ENCODE assay signal across 8 cellular contexts in the genomic region with DNA sequence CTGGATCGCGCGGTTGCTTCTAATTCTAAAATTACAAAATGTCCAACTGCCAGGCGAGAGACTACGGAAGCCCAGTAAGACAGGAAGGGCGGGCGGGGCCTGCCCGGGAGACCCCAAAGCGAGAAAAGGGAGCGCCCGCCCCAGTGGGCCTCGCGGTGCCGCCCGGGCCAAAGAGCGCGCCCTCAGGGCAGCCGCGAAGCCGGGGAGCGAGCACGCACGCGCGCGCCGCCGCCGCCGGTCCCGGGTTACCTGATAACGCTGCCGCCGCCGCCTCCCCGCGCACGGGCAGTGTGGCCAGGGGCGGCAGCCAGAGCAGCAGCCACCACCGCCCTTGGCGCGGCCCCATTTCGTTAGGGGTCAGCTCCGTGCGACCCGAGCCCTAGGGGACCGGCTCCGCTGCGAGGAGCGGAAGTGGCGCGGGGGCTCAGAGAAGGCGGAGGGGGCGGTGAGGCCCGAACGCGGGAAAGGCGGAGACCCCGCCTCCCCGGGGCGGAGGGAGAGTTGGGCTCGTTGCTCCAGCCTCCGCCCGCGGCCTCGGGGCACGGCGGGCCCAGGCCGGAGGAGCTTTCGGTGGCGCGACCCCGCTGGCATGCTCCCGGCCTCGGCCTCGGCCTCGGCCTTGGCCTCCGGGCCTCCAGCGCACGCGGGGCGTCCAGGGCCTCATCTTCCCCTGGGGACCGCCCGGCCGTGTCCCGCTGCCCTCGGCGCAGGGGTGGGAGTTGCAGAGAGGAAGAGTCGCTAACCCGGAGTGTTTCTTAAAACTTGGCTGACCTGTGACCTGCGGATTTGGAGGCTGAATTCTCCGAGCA. TPM values are rescaled to one million over a fixed set of nuclear protein-coding genes. Genes with fewer than 3 reads are reported as not detected.
A peak's percentile ranks its signal among the peaks of the same experiment; 100 is the strongest.
DNase-seq lines count a peak whose midpoint lies in the region; ATAC-seq and TF ChIP-seq lines count a peak whose summit lies in the region.

A gene with protein sequence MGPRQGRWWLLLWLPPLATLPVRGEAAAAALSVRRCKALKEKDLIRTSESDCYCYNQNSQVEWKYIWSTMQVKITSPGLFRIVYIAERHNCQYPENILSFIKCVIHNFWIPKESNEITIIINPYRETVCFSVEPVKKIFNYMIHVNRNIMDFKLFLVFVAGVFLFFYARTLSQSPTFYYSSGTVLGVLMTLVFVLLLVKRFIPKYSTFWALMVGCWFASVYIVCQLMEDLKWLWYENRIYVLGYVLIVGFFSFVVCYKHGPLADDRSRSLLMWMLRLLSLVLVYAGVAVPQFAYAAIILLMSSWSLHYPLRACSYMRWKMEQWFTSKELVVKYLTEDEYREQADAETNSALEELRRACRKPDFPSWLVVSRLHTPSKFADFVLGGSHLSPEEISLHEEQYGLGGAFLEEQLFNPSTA (minus strand): TSS at position 413 of the 809 bp plus-strand sequence. CDS start 67 bp downstream, at position 346.

- WGBS in suprapubic skin, result 0% methylated on average over 39 of the region's 92 CpGs

- no peak for TF ChIP-seq EP300 in suprapubic skin (IDR thresholded peaks at IDR 0.05)

- H3K4me1 ChIP-seq in neuron (ENCODE audit: insufficient read depth, low read length) (peaks cover 7% of the 10 kb centered on the region), suprapubic skin (peaks cover 38% of the 10 kb centered on the region)

- DNase-seq in DMS79 treated with DMSO at 0.1 percent for 48 hours (lab: John Stamatoyannopoulos, UW), result peak; percentile 88
- peak; percentile 75 for DNase-seq in SHP77 treated with DMSO at 0.1 percent for 48 hours (lab: John Stamatoyannopoulos, UW)
- DNase-seq in activated gamma-delta T cell (lab: John Stamatoyannopoulos, UW), result peak; percentile 76
- DNase-seq in foreskin melanocyte, result peak; percentile 75
- peak; percentile 84 to 85 for DNase-seq in suprapubic skin (ENCODE audit: low spot score in 2 of 2)

- peaks cover 0 to 19% (median 0%) of the 10 kb centered on the region in 3 donors for H3K9me3 Mint-ChIP-seq in IgD-negative memory B cell

- peak in 1 of 2 donors; percentile 60 for TF ChIP-seq POLR2A in suprapubic skin (IDR thresholded peaks at IDR 0.05)

- no peaks in the 10 kb centered on the region for H3K36me3 Mint-ChIP-seq in IgD-negative memory B cell

- H3K27me3 Mint-ChIP-seq in IgD-negative memory B cell, result no peaks in the 10 kb centered on the region

- peak within 1 kb of the TSS; percentile 52 for H3K4me3 ChIP-seq in neuron (ENCODE audit: low read length)
- H3K4me3 ChIP-seq in suprapubic skin, result peak within 1 kb of the TSS; percentile 90

- H3K4me1 Mint-ChIP-seq in IgD-negative memory B cell, result peaks cover 35 to 52% (median 43%) of the 10 kb centered on the region in 3 donors

- H3K4me3 Mint-ChIP-seq in IgD-negative memory B cell, result peak within 1 kb of the TSS; percentile 95 to 99 (median 98)

- peak; percentile 60 for ATAC-seq in GM21576 (IDR thresholded peaks at IDR 0.05; ENCODE audit: unreplicated experiment)

- no peaks in the 10 kb centered on the region for H3K27me3 ChIP-seq in neuron (ENCODE audit: insufficient read depth, low read length)
- no peaks in the 10 kb centered on the region for H3K27me3 ChIP-seq in suprapubic skin

- H3K36me3 ChIP-seq in neuron (ENCODE audit: insufficient read depth, low read length) (no peaks in the 10 kb centered on the region), suprapubic skin (no peaks in the 10 kb centered on the region)

- H3K9me3 ChIP-seq in neuron (ENCODE audit: low read length) (no peaks in the 10 kb centered on the region), suprapubic skin (peaks cover 13% of the 10 kb centered on the region)

- no peak for TF ChIP-seq CTCF in suprapubic skin (IDR thresholded peaks at IDR 0.05)

- H3K27ac Mint-ChIP-seq in IgD-negative memory B cell, result peak within 1 kb of the TSS; percentile 98 to 100 (median 100)

- peak within 1 kb of the TSS; percentile 92 for H2AFZ ChIP-seq in neuron (ENCODE audit: low read depth, low read length)

- peak within 1 kb of the TSS; percentile 98 for H3K27ac ChIP-seq in suprapubic skin

RNA-seq across cellular contexts. Expression of the gene that starts here (rescaled TPM):
- 5.5 TPM for polyA plus RNA-seq in IgD-negative memory B cell
- total RNA-seq in suprapubic skin, result 1 to 10 TPM; 1.6 to 3.4 (median 2.9) TPM

Comparison
In these comparisons a context has a peak if more than half of its experiments do, and no peak if none do; other contexts are left out.
1. Peak in every context shown above with its lines: DNase-seq, ATAC-seq, H3K4me3 ChIP-seq and H3K27ac ChIP-seq.